ENCODE assay signal across 23 cellular contexts in genomic region chr9:74697535-74697934, GRCh38.
DNase-seq lines count a peak whose midpoint lies in the region; ATAC-seq and TF ChIP-seq lines count a peak whose summit lies in the region.
"Had no signal": no experiment of that assay in that cellular context is flagged by ENCODE, and none has a peak within 500 bp of the region (broad histone marks: within the 10 kb centered on the region; RNA-seq: fewer than 3 reads in every experiment).

No MANE protein-coding gene starts in this region.

- WGBS in suprapubic skin, result 63% methylated on average over 2 of the region's 2 CpGs

- H3K27ac ChIP-seq in OCI-LY3 (ENCODE audit: low read length) (no peak overlapping the region; the same call in 1 of the 2 replicates), suprapubic skin (no peak overlapping the region)
- H3K27ac ChIP-seq: RWPE1 had no signal

- H2AFZ ChIP-seq in OCI-LY3 (ENCODE audit: low read depth, low read length), result peak overlapping the region; percentile 70
- H2AFZ ChIP-seq: GM23338 had no signal

- TF ChIP-seq POLR2A in suprapubic skin (IDR thresholded peaks at IDR 0.05), result no peak

- H3K9ac ChIP-seq in OCI-LY3 (ENCODE audit: low read length), result no peak overlapping the region

- no peaks in the 10 kb centered on the region for H3K9me3 ChIP-seq in OCI-LY3 (ENCODE audit: insufficient read depth, low read length)
- no peaks in the 10 kb centered on the region for H3K9me3 ChIP-seq in suprapubic skin

- no peaks in the 10 kb centered on the region for H4K20me1 ChIP-seq in OCI-LY3 (ENCODE audit: insufficient read depth, low read length)

- H3K27me3 ChIP-seq in OCI-LY3 (ENCODE audit: low read depth, low read length), result no peaks in the 10 kb centered on the region
- H3K27me3 ChIP-seq in suprapubic skin, result no peaks in the 10 kb centered on the region

- H3K79me2 ChIP-seq in OCI-LY3 (ENCODE audit: low read length), result no peaks in the 10 kb centered on the region

- TF ChIP-seq EP300 in suprapubic skin (IDR thresholded peaks at IDR 0.05), result no peak

- ATAC-seq in GM18502 (IDR thresholded peaks at IDR 0.05; ENCODE audit: poor library complexity, unreplicated experiment) (peak; percentile 74), GM21367 (IDR thresholded peaks at IDR 0.05; ENCODE audit: unreplicated experiment) (peak; percentile 57), HG03469 (IDR thresholded peaks at IDR 0.05; ENCODE audit: unreplicated experiment) (peak; percentile 62), HG03095 (IDR thresholded peaks at IDR 0.05; ENCODE audit: unreplicated experiment) (no peak)
- ATAC-seq: GM23338, Panc1 had no signal

- no peak for DNase-seq in SIG-M5 (lab: John Stamatoyannopoulos, UW)
- no peak for DNase-seq in suprapubic skin (ENCODE audit: low spot score in 2 of 2)
- no peak for DNase-seq in activated effector memory CD4-positive, alpha-beta T cell treated with anti-CD3 and anti-CD28 coated beads, Interleukin-2, amount 50 U/mL, for 16 hours
- DNase-seq: C1 segment of cervical spinal cord; CD4-positive, alpha-beta memory T cell; COR-L47; H9; IMR-90; KG1; MM.1S; NCI-H2029; NCI-H446 treated with DMSO at 0.1 percent for 48 hours; NCI-H526; NCI-H82; SHP77 had no signal

- TF ChIP-seq CTCF in OCI-LY3 (IDR thresholded peaks at IDR 0.05; ENCODE audit: low read depth, low read length) (no peak), suprapubic skin (IDR thresholded peaks at IDR 0.05) (no peak)

- H3K4me2 ChIP-seq in OCI-LY3 (ENCODE audit: low read length), result peak overlapping the region; percentile 58
- H3K4me2 ChIP-seq: GM23338 had no signal

- H3K4me3 ChIP-seq in OCI-LY3 (ENCODE audit: low read length) (peak overlapping the region; percentile 21), suprapubic skin (no peak overlapping the region)
- H3K4me3 ChIP-seq: GM23338 had no signal

- peaks cover 42% of the 10 kb centered on the region for H3K4me1 ChIP-seq in OCI-LY3 (ENCODE audit: low read length)
- H3K4me1 ChIP-seq in suprapubic skin, result no peaks in the 10 kb centered on the region

- H3K36me3 ChIP-seq in OCI-LY3 (replicated peaks; ENCODE audit: low read depth, low read length) (no peaks in the 10 kb centered on the region), suprapubic skin (no peaks in the 10 kb centered on the region)
